In genomic region chr14:94110552-94111181, GRCh38 we compare ENCODE assay signal across 8 cellular contexts. TPM values are rescaled to one million over a fixed set of nuclear protein-coding genes. Genes with fewer than 3 reads are reported as not detected.
DNase-seq lines count a peak whose midpoint lies in the region; ATAC-seq and TF ChIP-seq lines count a peak whose summit lies in the region.

TSS of gene IFI27 (plus strand) at chr14:94110736.

- peak; percentile 32 to 92 (median 64) for TF ChIP-seq POLR2A in spleen (IDR thresholded peaks at IDR 0.05)

- peaks cover 18% of the 10 kb centered on the region for H3K4me1 ChIP-seq in right cardiac atrium (ENCODE audit: control insufficient read depth, insufficient read depth, low read length)
- H3K4me1 ChIP-seq in spleen = peaks cover 0 to 45% (median 20%) of the 10 kb centered on the region in 6 donors

- H3K27ac ChIP-seq in right cardiac atrium (ENCODE audit: low read length) (peak within 1 kb of the TSS; percentile 84), spleen (peak within 1 kb of the TSS; percentile 84 to 96 (median 90))

- peak; percentile 65 for DNase-seq in HT1080 (ENCODE audit: low read depth)
- peak; percentile 70 for DNase-seq in astrocyte of the hippocampus (ENCODE audit: low read depth, low spot score)
- peak; percentile 58 to 77 (median 73) for DNase-seq in right cardiac atrium
- DNase-seq in spleen = no peak
- DNase-seq in NCI-H524 (lab: John Stamatoyannopoulos, UW) = no peak
- DNase-seq in DMS53 treated with DMSO at 0.1 percent for 48 hours (lab: John Stamatoyannopoulos, UW; ENCODE audit: unreplicated experiment) = no peak

- TF ChIP-seq CTCF in spleen (IDR thresholded peaks at IDR 0.05 in 8 of 11, conservative IDR thresholded peaks at IDR 0.05 in 3 of 11) = no peak

- H3K9me3 ChIP-seq in right cardiac atrium (ENCODE audit: control insufficient read depth, low read length) = no peaks in the 10 kb centered on the region
- no peaks in the 10 kb centered on the region for H3K9me3 ChIP-seq in spleen

- peak; percentile 67 to 77 for ATAC-seq in right cardiac atrium
- no peak for ATAC-seq in HG03378 (IDR thresholded peaks at IDR 0.05; ENCODE audit: unreplicated experiment)
- no peak for ATAC-seq in HG03159 (IDR thresholded peaks at IDR 0.05; ENCODE audit: unreplicated experiment)

- 54% methylated on average over 14 of the region's 14 CpGs for WGBS in right cardiac atrium
- 58 to 71% (median 61%) methylated on average over 14 of the region's 14 CpGs for WGBS in spleen, 5 donors

- intact Hi-C loops in right cardiac atrium (cut with DNase I) (no loop called here), spleen (cut with DNase I; ENCODE audit: low total_unique reads) (no loop called here)

- peak within 1 kb of the TSS; percentile 58 for H3K4me3 ChIP-seq in right cardiac atrium (ENCODE audit: low read length)
- H3K4me3 ChIP-seq in spleen = peak within 1 kb of the TSS; percentile 30 to 69 (median 46)

- H3K36me3 ChIP-seq in spleen = peaks cover 0 to 1% (median 0%) of the 10 kb centered on the region in 6 donors

- no peaks in the 10 kb centered on the region for H3K27me3 ChIP-seq in right cardiac atrium (ENCODE audit: control insufficient read depth, insufficient read depth)
- H3K27me3 ChIP-seq in spleen (replicated peaks in 1 of 7) = peaks cover 0 to 6% (median 0%) of the 10 kb centered on the region in 7 donors

RNA-seq across cellular contexts. Expression of gene IFI27, which starts in this region (rescaled TPM):
- 6.2 and 8.4 TPM in 2 replicates for total RNA-seq in HT1080 (2014; rRNA removed; shearing (Covaris generic))
- 49.3 and 51.2 TPM in 2 replicates for polyA plus RNA-seq in HT1080 (2015; cell fraction: cytosol; rRNA removed)
- 33.0 and 35.4 TPM in 2 replicates for polyA plus RNA-seq in HT1080 (2015; cell fraction: nucleus; rRNA removed)
- total RNA-seq in right cardiac atrium (100 to 1,000 TPM in 2 of 4 donors, 10 to 100 TPM in 2; 70.0 to 289 (median 127) TPM), spleen (100 to 1,000 TPM; 304 to 893 (median 750) TPM)
- polyA plus RNA-seq in right cardiac atrium (298 TPM), spleen (1,000 to 10,000 TPM in 1 of 3 donors, 100 to 1,000 TPM in 2; 371 to 1,170 (median 689) TPM)

Comparison
In these comparisons a context has a peak if more than half of its experiments do, and no peak if none do; other contexts are left out.
1. DNase-seq: peak in HT1080 (single experiment), astrocyte of the hippocampus (single experiment) and right cardiac atrium (3 of 3); none in spleen (single experiment), NCI-H524 (0 of 2) and DMS53 treated with DMSO at 0.1 percent for 48 hours (single experiment).
2. ATAC-seq: peak in right cardiac atrium (2 of 2); none in HG03378 (single experiment) and HG03159 (single experiment).